1 cellular context compared by ENCODE assay signal in genomic region chr13:33101835-33102234, GRCh38.
TF ChIP-seq lines count a peak whose summit lies in the region.

No MANE protein-coding gene starts in this region.

TF ChIP-seq in HepG2, 621 proteins besides CTCF, POLR2A, EP300 and RAD21 (continued from another document and continues in another):
- TF ChIP-seq, protein P1, sequence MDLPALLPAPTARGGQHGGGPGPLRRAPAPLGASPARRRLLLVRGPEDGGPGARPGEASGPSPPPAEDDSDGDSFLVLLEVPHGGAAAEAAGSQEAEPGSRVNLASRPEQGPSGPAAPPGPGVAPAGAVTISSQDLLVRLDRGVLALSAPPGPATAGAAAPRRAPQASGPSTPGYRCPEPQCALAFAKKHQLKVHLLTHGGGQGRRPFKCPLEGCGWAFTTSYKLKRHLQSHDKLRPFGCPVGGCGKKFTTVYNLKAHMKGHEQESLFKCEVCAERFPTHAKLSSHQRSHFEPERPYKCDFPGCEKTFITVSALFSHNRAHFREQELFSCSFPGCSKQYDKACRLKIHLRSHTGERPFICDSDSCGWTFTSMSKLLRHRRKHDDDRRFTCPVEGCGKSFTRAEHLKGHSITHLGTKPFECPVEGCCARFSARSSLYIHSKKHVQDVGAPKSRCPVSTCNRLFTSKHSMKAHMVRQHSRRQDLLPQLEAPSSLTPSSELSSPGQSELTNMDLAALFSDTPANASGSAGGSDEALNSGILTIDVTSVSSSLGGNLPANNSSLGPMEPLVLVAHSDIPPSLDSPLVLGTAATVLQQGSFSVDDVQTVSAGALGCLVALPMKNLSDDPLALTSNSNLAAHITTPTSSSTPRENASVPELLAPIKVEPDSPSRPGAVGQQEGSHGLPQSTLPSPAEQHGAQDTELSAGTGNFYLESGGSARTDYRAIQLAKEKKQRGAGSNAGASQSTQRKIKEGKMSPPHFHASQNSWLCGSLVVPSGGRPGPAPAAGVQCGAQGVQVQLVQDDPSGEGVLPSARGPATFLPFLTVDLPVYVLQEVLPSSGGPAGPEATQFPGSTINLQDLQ (CRISPR knock-in tag; IDR thresholded peaks at IDR 0.05): no peak
- TF ChIP-seq KLF9 (CRISPR knock-in tag; IDR thresholded peaks at IDR 0.05; ENCODE audit: low read depth): no peak
- no peak for TF ChIP-seq ZNF784 (CRISPR knock-in tag; IDR thresholded peaks at IDR 0.05; ENCODE audit: borderline replicate concordance)
- TF ChIP-seq KDM1A (CRISPR knock-in tag; IDR thresholded peaks at IDR 0.05): no peak
- no peak for TF ChIP-seq ZNF598 (CRISPR knock-in tag; IDR thresholded peaks at IDR 0.05; ENCODE audit: borderline replicate concordance)
- no peak for TF ChIP-seq ZFYVE20 (CRISPR knock-in tag; IDR thresholded peaks at IDR 0.05; ENCODE audit: borderline replicate concordance, low read depth)
- TF ChIP-seq, protein P2, sequence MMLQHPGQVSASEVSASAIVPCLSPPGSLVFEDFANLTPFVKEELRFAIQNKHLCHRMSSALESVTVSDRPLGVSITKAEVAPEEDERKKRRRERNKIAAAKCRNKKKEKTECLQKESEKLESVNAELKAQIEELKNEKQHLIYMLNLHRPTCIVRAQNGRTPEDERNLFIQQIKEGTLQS (CRISPR knock-in tag; IDR thresholded peaks at IDR 0.05): 0 out of 2 replicates have a peak, but pooled peaks have one; percentile 32
- no peak for TF ChIP-seq ZNF329 (CRISPR knock-in tag; IDR thresholded peaks at IDR 0.05; ENCODE audit: low read depth)
- peak; percentile 93 for TF ChIP-seq TEAD3 (CRISPR knock-in tag; optimal IDR thresholded peaks at IDR 0.05; ENCODE audit: borderline replicate concordance)
- no peak for TF ChIP-seq ZNF136 (CRISPR knock-in tag; IDR thresholded peaks at IDR 0.05; ENCODE audit: low read depth)
- 0 out of 2 replicates have a peak, but pooled peaks have one; percentile 29 for TF ChIP-seq DMAP1 (CRISPR knock-in tag; IDR thresholded peaks at IDR 0.05)
- no peak for TF ChIP-seq FOXP1 (IDR thresholded peaks at IDR 0.05)
- peak; percentile 62; the same call in 1 of the 2 replicates for TF ChIP-seq FOXP1 (CRISPR knock-in tag; IDR thresholded peaks at IDR 0.05)
- TF ChIP-seq SALL2 (CRISPR knock-in tag; IDR thresholded peaks at IDR 0.05): no peak
- peak; percentile 92 for TF ChIP-seq TFE3 (CRISPR knock-in tag; IDR thresholded peaks at IDR 0.05)
- TF ChIP-seq ZNF451 (CRISPR knock-in tag; IDR thresholded peaks at IDR 0.05): no peak
- TF ChIP-seq NCOA2 (CRISPR knock-in tag; IDR thresholded peaks at IDR 0.05): peak; percentile 32; the same call in 1 of the 2 replicates
- TF ChIP-seq KMT2A (CRISPR knock-in tag; IDR thresholded peaks at IDR 0.05): no peak
- no peak for TF ChIP-seq ZNF468 (CRISPR knock-in tag; IDR thresholded peaks at IDR 0.05)
- TF ChIP-seq ARID2 (CRISPR knock-in tag; IDR thresholded peaks at IDR 0.05; ENCODE audit: borderline replicate concordance): no peak
- no peak for TF ChIP-seq ZKSCAN5 (CRISPR knock-in tag; IDR thresholded peaks at IDR 0.05)
- no peak for TF ChIP-seq ZBTB8A (CRISPR knock-in tag; IDR thresholded peaks at IDR 0.05; ENCODE audit: borderline replicate concordance, low read depth)
- TF ChIP-seq ZFP82 (CRISPR knock-in tag; IDR thresholded peaks at IDR 0.05; ENCODE audit: borderline replicate concordance): no peak
- peak; percentile 34; the same call in 1 of the 2 replicates for TF ChIP-seq SOX5 (CRISPR knock-in tag; IDR thresholded peaks at IDR 0.05; ENCODE audit: borderline replicate concordance)
- TF ChIP-seq ZNF446 (CRISPR knock-in tag; IDR thresholded peaks at IDR 0.05): no peak
- no peak for TF ChIP-seq ZNF891 (CRISPR knock-in tag; IDR thresholded peaks at IDR 0.05)
- TF ChIP-seq ZSCAN31 (CRISPR knock-in tag; IDR thresholded peaks at IDR 0.05; ENCODE audit: low read depth): no peak
- TF ChIP-seq MBNL3 (CRISPR knock-in tag; conservative IDR thresholded peaks at IDR 0.05): no peak
- TF ChIP-seq HNRNPL (IDR thresholded peaks at IDR 0.05; ENCODE audit: low read depth, low read length): no peak
- TF ChIP-seq AFF4 (CRISPR knock-in tag; IDR thresholded peaks at IDR 0.05): no peak
- TF ChIP-seq RARA (CRISPR knock-in tag; IDR thresholded peaks at IDR 0.05): peak; percentile 52
- no peak for TF ChIP-seq POLR2AphosphoS2 (IDR thresholded peaks at IDR 0.05; ENCODE audit: low read depth, low read length)
- TF ChIP-seq, protein P3, sequence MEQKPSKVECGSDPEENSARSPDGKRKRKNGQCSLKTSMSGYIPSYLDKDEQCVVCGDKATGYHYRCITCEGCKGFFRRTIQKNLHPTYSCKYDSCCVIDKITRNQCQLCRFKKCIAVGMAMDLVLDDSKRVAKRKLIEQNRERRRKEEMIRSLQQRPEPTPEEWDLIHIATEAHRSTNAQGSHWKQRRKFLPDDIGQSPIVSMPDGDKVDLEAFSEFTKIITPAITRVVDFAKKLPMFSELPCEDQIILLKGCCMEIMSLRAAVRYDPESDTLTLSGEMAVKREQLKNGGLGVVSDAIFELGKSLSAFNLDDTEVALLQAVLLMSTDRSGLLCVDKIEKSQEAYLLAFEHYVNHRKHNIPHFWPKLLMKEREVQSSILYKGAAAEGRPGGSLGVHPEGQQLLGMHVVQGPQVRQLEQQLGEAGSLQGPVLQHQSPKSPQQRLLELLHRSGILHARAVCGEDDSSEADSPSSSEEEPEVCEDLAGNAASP (CRISPR knock-in tag; IDR thresholded peaks at IDR 0.05; ENCODE audit: borderline replicate concordance): no peak
- no peak for TF ChIP-seq SP4 (CRISPR knock-in tag; IDR thresholded peaks at IDR 0.05)
- peak; percentile 63; the same call in 1 of the 2 replicates for TF ChIP-seq FOSL2 (CRISPR knock-in tag; IDR thresholded peaks at IDR 0.05)
- no peak for TF ChIP-seq KLF13 (CRISPR knock-in tag; IDR thresholded peaks at IDR 0.05)
- TF ChIP-seq, protein P4, sequence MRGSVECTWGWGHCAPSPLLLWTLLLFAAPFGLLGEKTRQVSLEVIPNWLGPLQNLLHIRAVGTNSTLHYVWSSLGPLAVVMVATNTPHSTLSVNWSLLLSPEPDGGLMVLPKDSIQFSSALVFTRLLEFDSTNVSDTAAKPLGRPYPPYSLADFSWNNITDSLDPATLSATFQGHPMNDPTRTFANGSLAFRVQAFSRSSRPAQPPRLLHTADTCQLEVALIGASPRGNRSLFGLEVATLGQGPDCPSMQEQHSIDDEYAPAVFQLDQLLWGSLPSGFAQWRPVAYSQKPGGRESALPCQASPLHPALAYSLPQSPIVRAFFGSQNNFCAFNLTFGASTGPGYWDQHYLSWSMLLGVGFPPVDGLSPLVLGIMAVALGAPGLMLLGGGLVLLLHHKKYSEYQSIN (CRISPR knock-in tag; IDR thresholded peaks at IDR 0.05; ENCODE audit: borderline replicate concordance): no peak
- TF ChIP-seq ZNF674 (CRISPR knock-in tag; IDR thresholded peaks at IDR 0.05; ENCODE audit: low read depth): no peak
- TF ChIP-seq MAFF (IDR thresholded peaks at IDR 0.05; ENCODE audit: low read depth, low read length): peak; percentile 88
- TF ChIP-seq ZFP36L1 (CRISPR knock-in tag; IDR thresholded peaks at IDR 0.05): no peak
- peak; percentile 42 for TF ChIP-seq HNF4A (CRISPR knock-in tag; IDR thresholded peaks at IDR 0.05)
- TF ChIP-seq NFE2 (CRISPR knock-in tag; IDR thresholded peaks at IDR 0.05): peak; percentile 72; the same call in 1 of the 2 replicates
- TF ChIP-seq SAP130 (CRISPR knock-in tag; IDR thresholded peaks at IDR 0.05; ENCODE audit: low read depth): peak; percentile 69
- TF ChIP-seq, protein P5, sequence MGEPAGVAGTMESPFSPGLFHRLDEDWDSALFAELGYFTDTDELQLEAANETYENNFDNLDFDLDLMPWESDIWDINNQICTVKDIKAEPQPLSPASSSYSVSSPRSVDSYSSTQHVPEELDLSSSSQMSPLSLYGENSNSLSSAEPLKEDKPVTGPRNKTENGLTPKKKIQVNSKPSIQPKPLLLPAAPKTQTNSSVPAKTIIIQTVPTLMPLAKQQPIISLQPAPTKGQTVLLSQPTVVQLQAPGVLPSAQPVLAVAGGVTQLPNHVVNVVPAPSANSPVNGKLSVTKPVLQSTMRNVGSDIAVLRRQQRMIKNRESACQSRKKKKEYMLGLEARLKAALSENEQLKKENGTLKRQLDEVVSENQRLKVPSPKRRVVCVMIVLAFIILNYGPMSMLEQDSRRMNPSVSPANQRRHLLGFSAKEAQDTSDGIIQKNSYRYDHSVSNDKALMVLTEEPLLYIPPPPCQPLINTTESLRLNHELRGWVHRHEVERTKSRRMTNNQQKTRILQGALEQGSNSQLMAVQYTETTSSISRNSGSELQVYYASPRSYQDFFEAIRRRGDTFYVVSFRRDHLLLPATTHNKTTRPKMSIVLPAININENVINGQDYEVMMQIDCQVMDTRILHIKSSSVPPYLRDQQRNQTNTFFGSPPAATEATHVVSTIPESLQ (CRISPR knock-in tag; conservative IDR thresholded peaks at IDR 0.05): no peak
- TF ChIP-seq ZNF230 (CRISPR knock-in tag; IDR thresholded peaks at IDR 0.05): no peak
- TF ChIP-seq AGO2 (optimal IDR thresholded peaks at IDR 0.05; ENCODE audit: low read depth, low read length): peak; percentile 25
- TF ChIP-seq, protein P6, sequence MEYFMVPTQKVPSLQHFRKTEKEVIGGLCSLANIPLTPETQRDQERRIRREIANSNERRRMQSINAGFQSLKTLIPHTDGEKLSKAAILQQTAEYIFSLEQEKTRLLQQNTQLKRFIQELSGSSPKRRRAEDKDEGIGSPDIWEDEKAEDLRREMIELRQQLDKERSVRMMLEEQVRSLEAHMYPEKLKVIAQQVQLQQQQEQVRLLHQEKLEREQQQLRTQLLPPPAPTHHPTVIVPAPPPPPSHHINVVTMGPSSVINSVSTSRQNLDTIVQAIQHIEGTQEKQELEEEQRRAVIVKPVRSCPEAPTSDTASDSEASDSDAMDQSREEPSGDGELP (IDR thresholded peaks at IDR 0.05; ENCODE audit: borderline replicate concordance, low read depth): peak; percentile 37; the same call in 1 of the 2 replicates
- TF ChIP-seq ZNF577 (CRISPR knock-in tag; IDR thresholded peaks at IDR 0.05; ENCODE audit: borderline replicate concordance, low read depth): no peak
- peak; percentile 42; the same call in 1 of the 2 replicates for TF ChIP-seq HDAC2 (CRISPR knock-in tag; IDR thresholded peaks at IDR 0.05)
- no peak for TF ChIP-seq THAP11 (CRISPR knock-in tag; IDR thresholded peaks at IDR 0.05)
- no peak for TF ChIP-seq SOX13 (IDR thresholded peaks at IDR 0.05)
- peak in 1 of 2 experiments; percentile 56; a peak in 2 of 4 replicates for TF ChIP-seq SOX13 (CRISPR knock-in tag; conservative IDR thresholded peaks at IDR 0.05 in 1 of 2, IDR thresholded peaks at IDR 0.05 in 1 of 2)
- no peak for TF ChIP-seq ZNF10 (CRISPR knock-in tag; IDR thresholded peaks at IDR 0.05; ENCODE audit: borderline replicate concordance, low read depth)
- TF ChIP-seq ZNF703 (CRISPR knock-in tag; IDR thresholded peaks at IDR 0.05; ENCODE audit: borderline replicate concordance): no peak
- TF ChIP-seq PITX1 (CRISPR knock-in tag; IDR thresholded peaks at IDR 0.05): no peak
- TF ChIP-seq MAFK (conservative IDR thresholded peaks at IDR 0.05 in 1 of 2, IDR thresholded peaks at IDR 0.05 in 1 of 2; ENCODE audit: low read length in 2 of 2): peak; percentile 76 to 77
- 0 out of 2 replicates have a peak, but pooled peaks have one; percentile 31 for TF ChIP-seq GATAD2A (CRISPR knock-in tag; IDR thresholded peaks at IDR 0.05)
